Comparison of ENCODE assay signal across 8 cellular contexts in the genomic region with DNA sequence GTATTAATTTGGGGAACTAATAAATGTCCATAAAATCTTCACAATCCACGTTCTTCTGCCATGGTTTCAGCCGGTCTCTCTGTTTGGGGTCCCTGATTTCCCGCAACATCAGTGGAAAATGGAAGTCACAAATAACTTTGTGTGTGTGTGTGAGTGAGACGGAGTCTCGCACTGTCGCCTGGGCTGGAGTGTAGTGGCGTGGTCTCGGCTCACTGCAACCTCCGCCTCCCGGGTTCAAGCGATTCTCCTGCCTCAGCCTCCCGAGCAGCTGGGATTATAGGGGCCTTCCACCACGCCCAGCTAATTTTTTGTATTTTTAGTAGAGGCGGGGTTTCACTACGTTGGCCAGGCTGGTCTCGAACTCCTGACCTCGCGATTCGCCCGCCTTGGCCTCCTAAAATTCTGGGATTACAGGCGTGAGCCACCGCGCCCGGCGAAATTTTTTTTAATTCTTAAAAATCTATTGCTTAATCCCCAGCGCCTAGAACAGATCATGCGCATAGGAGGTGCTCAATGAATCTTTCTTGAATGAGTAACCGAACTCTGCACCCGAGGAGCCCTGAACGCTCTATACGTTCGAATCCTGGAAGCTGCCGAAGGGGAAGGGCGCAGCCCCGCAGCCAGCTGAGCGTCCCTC. TPM values are rescaled to one million over a fixed set of nuclear protein-coding genes. Genes with fewer than 3 reads are reported as not detected.
DNase-seq lines count a peak whose midpoint lies in the region; ATAC-seq and TF ChIP-seq lines count a peak whose summit lies in the region.
"Not testable (repeated sequence)": the region's sequence is repeated elsewhere in the genome, so short reads cannot be mapped to it uniquely, and the experiment has no call there.

No MANE protein-coding gene starts in this region.

- TF ChIP-seq CTCF in HCT116 (IDR thresholded peaks at IDR 0.05 in 2 of 3, conservative IDR thresholded peaks at IDR 0.05 in 1 of 3; ENCODE audit: borderline replicate concordance in 1 of 3, insufficient read depth in 1 of 3, low read depth in 2 of 3, low read length in 2 of 3); astrocyte of the spinal cord (IDR thresholded peaks at IDR 0.05; ENCODE audit: low read depth, low read length); heart left ventricle (IDR thresholded peaks at IDR 0.05); neural progenitor cell (IDR thresholded peaks at IDR 0.05): not testable (repeated sequence)

- RAD21 ChIA-PET in HCT116 (lab: Charles Lee; ENCODE audit: low non-redundant PET in 1 of 2, low total read pairs in 2 of 2, uncharacterized antibody in 2 of 2, unreplicated experiment in 2 of 2), result not testable (repeated sequence)

- CTCF ChIA-PET in HCT116 (lab: Charles Lee), result interaction anchor here (2.1 to 3.6 kb wide), 2 partner anchors 11 to 85 kb away, joined by 11 to 12 read pairs; no protein-coding TSS in a partner anchor

- not testable (repeated sequence) for H3K9me3 ChIP-seq in HCT116 (ENCODE audit: control insufficient read depth in 1 of 2, insufficient read depth in 1 of 2, low read depth in 1 of 2, low read length in 2 of 2); Karpas-422 (ENCODE audit: low read length); heart left ventricle; neural progenitor cell (ENCODE audit: low read depth); thymus (ENCODE audit: control insufficient read depth)

- H3K27ac ChIP-seq in HCT116 (ENCODE audit: low read depth, low read length) (peak overlapping the region; percentile 99), Karpas-422 (ENCODE audit: low read length) (peak overlapping the region; percentile 47; the same call in 1 of the 2 replicates), heart left ventricle (peak overlapping the region; percentile 94 to 100 (median 99)), neural progenitor cell (peak overlapping the region; percentile 77), thymus (ENCODE audit: low read depth) (peak overlapping the region; percentile 91)

- peaks cover 18 to 21% of the 10 kb centered on the region in 2 experiments; a peak in 3 of 4 replicates for H3K36me3 ChIP-seq in HCT116 (ENCODE audit: control insufficient read depth in 1 of 2, insufficient read depth in 2 of 2, low read length in 2 of 2)
- not testable (repeated sequence) for H3K36me3 ChIP-seq in Karpas-422 (ENCODE audit: insufficient read depth, low read length)
- peaks cover 0 to 44% (median 28%) of the 10 kb centered on the region in 9 donors for H3K36me3 ChIP-seq in heart left ventricle
- peaks cover 13% of the 10 kb centered on the region for H3K36me3 ChIP-seq in neural progenitor cell
- peaks cover 11% of the 10 kb centered on the region for H3K36me3 ChIP-seq in thymus (ENCODE audit: control insufficient read depth, insufficient read depth)

- TF ChIP-seq POLR2A in HCT116 (IDR thresholded peaks at IDR 0.05; ENCODE audit: borderline replicate concordance, extremely low read depth, insufficient read depth, insufficient read length); heart left ventricle (IDR thresholded peaks at IDR 0.05): not testable (repeated sequence)

- H3K27ac Mint-ChIP-seq in neural progenitor cell, result peak overlapping the region; percentile 79

- not testable (repeated sequence) for TF ChIP-seq RAD21 in HCT116 (IDR thresholded peaks at IDR 0.05; ENCODE audit: low read depth)

- ATAC-seq in HCT116 (peak; percentile 46), heart left ventricle (peak; percentile 3 to 52 (median 28))

- not testable (repeated sequence) for H3K9me3 Mint-ChIP-seq in neural progenitor cell

- H3K4me2 ChIP-seq in HCT116 (ENCODE audit: low read length), result peak overlapping the region; percentile 65
- H3K4me2 ChIP-seq in Karpas-422 (ENCODE audit: low read depth, low read length, poor library complexity, severe bottlenecking), result peak overlapping the region; percentile 77
- H3K4me2 ChIP-seq in neural progenitor cell, result peak overlapping the region; percentile 85

- not testable (repeated sequence) for H2AFZ ChIP-seq in HCT116 (ENCODE audit: low read depth, low read length, poor library complexity, severe bottlenecking); Karpas-422 (ENCODE audit: low read length)
- H2AFZ ChIP-seq in neural progenitor cell (replicated peaks), result peak overlapping the region; percentile 96

- not testable (repeated sequence) for BruUV-seq in HCT116 (replicated peaks; lab: Mats Ljungman, UMichigan)

- DNase-seq in ELR (ENCODE audit: low read depth) (peak; percentile 92), Karpas-422 (peak; percentile 75), SW480 (ENCODE audit: low spot score) (peak; percentile 44), astrocyte of the spinal cord (ENCODE audit: low read depth, low spot score) (peak; percentile 66)
- not testable (repeated sequence) for DNase-seq in HCT116 (ENCODE audit: low read depth, low spot score); heart left ventricle; neural progenitor cell (ENCODE audit: low spot score)

- in situ Hi-C loops in astrocyte of the spinal cord (cut with HindIII; ENCODE audit: low sequenced_read_pairs), result not testable (repeated sequence)

- 6 to 13% (median 12%) methylated on average over 27 to 36 of the region's 36 CpGs for WGBS in heart left ventricle, 4 donors
- 23% methylated on average over 36 of the region's 36 CpGs for WGBS in thymus

- not testable (repeated sequence) for H3K27me3 Mint-ChIP-seq in neural progenitor cell (ENCODE audit: insufficient read depth, low read depth)

- H3K4me1 Mint-ChIP-seq in neural progenitor cell, result peaks cover 36% of the 10 kb centered on the region

- intact Hi-C loops in HCT116 (cut with micrococcal nuclease) (loop anchor here (1.0 kb wide), 1 partner anchor 11 kb away; no protein-coding TSS in a partner anchor), heart left ventricle (cut with DNase I) (loop anchor here in 2 of 10 donors (5.0 kb wide), 2 partner anchors 64 to 84 kb away; no protein-coding TSS in a partner anchor)

- H3F3A ChIP-seq in neural progenitor cell (ENCODE audit: low read depth), result peaks cover 17% of the 10 kb centered on the region

- not testable (repeated sequence) for H4K20me1 ChIP-seq in HCT116 (ENCODE audit: insufficient read depth); Karpas-422 (ENCODE audit: insufficient read depth, low read depth, low read length)
- peaks cover 24% of the 10 kb centered on the region for H4K20me1 ChIP-seq in neural progenitor cell (ENCODE audit: low read depth)

- H3K79me2 ChIP-seq in HCT116 (ENCODE audit: insufficient read depth, low read length) (peaks cover 45% of the 10 kb centered on the region), Karpas-422 (ENCODE audit: low read length) (peaks cover 45% of the 10 kb centered on the region), neural progenitor cell (ENCODE audit: low read depth) (peaks cover 54% of the 10 kb centered on the region)

- H3K36me3 Mint-ChIP-seq in neural progenitor cell, result peaks cover 14% of the 10 kb centered on the region

- peak overlapping the region; percentile 96 for H3K4me3 Mint-ChIP-seq in neural progenitor cell

- not testable (repeated sequence) for H3K9me2 ChIP-seq in HCT116 (ENCODE audit: insufficient read depth); Karpas-422 (replicated peaks; ENCODE audit: insufficient read depth, low read length)

- POLR2A ChIA-PET in HCT116 (lab: Charles Lee), result interaction anchor here (2.9 kb wide), 1 partner anchor 11 kb away, joined by 13 read pairs; no protein-coding TSS in a partner anchor

- H3K27me3 ChIP-seq in HCT116 (ENCODE audit: insufficient read depth, low read length); Karpas-422 (ENCODE audit: low read length); heart left ventricle; neural progenitor cell; thymus (ENCODE audit: control insufficient read depth, insufficient read depth): not testable (repeated sequence)

- H3K4me1 ChIP-seq in HCT116 (ENCODE audit: control insufficient read depth in 1 of 2, insufficient read depth in 2 of 2, low read length in 2 of 2) (peaks cover 10 to 17% of the 10 kb centered on the region in 2 experiments; a peak in 3 of 4 replicates), Karpas-422 (ENCODE audit: low read length) (peaks cover 21% of the 10 kb centered on the region), heart left ventricle (peaks cover 0 to 44% (median 24%) of the 10 kb centered on the region in 12 donors), neural progenitor cell (peaks cover 15% of the 10 kb centered on the region)
- not testable (repeated sequence) for H3K4me1 ChIP-seq in thymus (ENCODE audit: control insufficient read depth, insufficient read depth, low read length)

- H3K4me3 ChIP-seq in HCT116 (replicated peaks in 1 of 2; ENCODE audit: low read depth in 1 of 2, low read length in 2 of 2) (peak overlapping the region; percentile 86 to 98), Karpas-422 (ENCODE audit: low read length) (peak overlapping the region; percentile 100), astrocyte of the spinal cord (ENCODE audit: low read depth, low read length) (peak overlapping the region; percentile 95), heart left ventricle (peak overlapping the region; percentile 72 to 99 (median 94)), neural progenitor cell (peak overlapping the region; percentile 99), thymus (ENCODE audit: low read length) (peak overlapping the region; percentile 97)

- H3K9ac ChIP-seq in HCT116 (ENCODE audit: low read length) (peak overlapping the region; percentile 97), Karpas-422 (ENCODE audit: low read length) (peak overlapping the region; percentile 98), neural progenitor cell (peak overlapping the region; percentile 82)

RNA-seq across cellular contexts. Expression of a gene that starts 0.7 kb away (rescaled TPM):
- total RNA-seq in HCT116 (2021; ENCODE audit: unreplicated experiment), result 407 TPM
- polyA plus RNA-seq in HCT116 (2012), result 326 and 476 TPM in 2 replicates
- 186 and 187 TPM in 2 replicates for total RNA-seq in Karpas-422 (2014; rRNA removed; shearing (Covaris generic); ENCODE audit: low replicate concordance)
- 1,000 to 10,000 TPM in 1 of 9 donors, 100 to 1,000 TPM in 8; 597 to 1,208 (median 875) TPM for total RNA-seq in heart left ventricle
- polyA plus RNA-seq in heart left ventricle, result 1,000 to 10,000 TPM in 1 of 2 donors, 100 to 1,000 TPM in 1; 725 to 2,623 TPM
- 209 and 268 TPM in 2 replicates for total RNA-seq in neural progenitor cell (ENCODE audit: low replicate concordance)
- polyA plus RNA-seq in thymus, result 390 TPM

RNA-seq across cellular contexts. Expression of a gene that starts 1.0 kb away (rescaled TPM):
- total RNA-seq in HCT116 (2021; ENCODE audit: unreplicated experiment), result 23.3 TPM
- 17.9 and 19.0 TPM in 2 replicates for polyA plus RNA-seq in HCT116 (2012)
- total RNA-seq in Karpas-422 (2014; rRNA removed; shearing (Covaris generic); ENCODE audit: low replicate concordance), result 21.0 and 24.7 TPM in 2 replicates
- total RNA-seq in heart left ventricle, result 10 to 100 TPM; 19.8 to 37.7 (median 31.5) TPM
- polyA plus RNA-seq in heart left ventricle, result 10 to 100 TPM; 15.7 to 38.7 TPM
- 28.9 and 32.9 TPM in 2 replicates for total RNA-seq in neural progenitor cell (ENCODE audit: low replicate concordance)
- 20.4 TPM for polyA plus RNA-seq in thymus

RNA-seq across cellular contexts. Expression of a gene that starts 33.6 kb away (rescaled TPM):
- total RNA-seq in HCT116 (2021; ENCODE audit: unreplicated experiment) (80.5 TPM), heart left ventricle (10 to 100 TPM; 41.0 to 89.4 (median 55.8) TPM), neural progenitor cell (ENCODE audit: low replicate concordance) (50.8 and 52.8 TPM in 2 replicates)
- 82.8 and 104 TPM in 2 replicates for polyA plus RNA-seq in HCT116 (2012)
- total RNA-seq in Karpas-422 (2014; rRNA removed; shearing (Covaris generic); ENCODE audit: low replicate concordance), result 33.8 and 34.6 TPM in 2 replicates
- polyA plus RNA-seq in heart left ventricle (10 to 100 TPM; 82.0 to 93.8 TPM), thymus (40.9 TPM)

RNA-seq across cellular contexts. Expression of a gene that starts 41.7 kb away (rescaled TPM):
- total RNA-seq in HCT116 (2021; ENCODE audit: unreplicated experiment) (79.3 TPM), heart left ventricle (10 to 100 TPM in 6 of 9 donors, 1 to 10 TPM in 3; 4.8 to 23.3 (median 11.1) TPM), neural progenitor cell (ENCODE audit: low replicate concordance) (3.4 and 19.9 TPM in 2 replicates)
- polyA plus RNA-seq in HCT116 (2012), result 60.1 and 73.5 TPM in 2 replicates
- not detected in 2 replicates for total RNA-seq in Karpas-422 (2014; rRNA removed; shearing (Covaris generic); ENCODE audit: low replicate concordance)
- polyA plus RNA-seq in heart left ventricle (1 to 10 TPM; 4.3 to 7.8 TPM), thymus (5.0 TPM)

RNA-seq across cellular contexts. Expression of a gene that starts 58.6 kb away (rescaled TPM):
- 26.5 TPM for total RNA-seq in HCT116 (2021; ENCODE audit: unreplicated experiment)
- polyA plus RNA-seq in HCT116 (2012), result 16.9 and 17.4 TPM in 2 replicates
- not detected in 2 replicates for total RNA-seq in Karpas-422 (2014; rRNA removed; shearing (Covaris generic); ENCODE audit: low replicate concordance)
- 10 to 100 TPM; 13.0 to 56.4 (median 18.1) TPM for total RNA-seq in heart left ventricle
- 10 to 100 TPM; 13.6 to 19.1 TPM for polyA plus RNA-seq in heart left ventricle
- 4.0 and 15.8 TPM in 2 replicates for total RNA-seq in neural progenitor cell (ENCODE audit: low replicate concordance)
- 1.4 TPM for polyA plus RNA-seq in thymus

Comparison
In these comparisons a context has a peak if more than half of its experiments do, and no peak if none do; other contexts are left out.
1. H3K27ac ChIP-seq: peak in every context shown above with its lines; median percentile 99 in HCT116; 99 in heart left ventricle; 91 in thymus; 77 in neural progenitor cell; 47 in Karpas-422.